8 cellular contexts compared by ENCODE assay signal in the genomic region with DNA sequence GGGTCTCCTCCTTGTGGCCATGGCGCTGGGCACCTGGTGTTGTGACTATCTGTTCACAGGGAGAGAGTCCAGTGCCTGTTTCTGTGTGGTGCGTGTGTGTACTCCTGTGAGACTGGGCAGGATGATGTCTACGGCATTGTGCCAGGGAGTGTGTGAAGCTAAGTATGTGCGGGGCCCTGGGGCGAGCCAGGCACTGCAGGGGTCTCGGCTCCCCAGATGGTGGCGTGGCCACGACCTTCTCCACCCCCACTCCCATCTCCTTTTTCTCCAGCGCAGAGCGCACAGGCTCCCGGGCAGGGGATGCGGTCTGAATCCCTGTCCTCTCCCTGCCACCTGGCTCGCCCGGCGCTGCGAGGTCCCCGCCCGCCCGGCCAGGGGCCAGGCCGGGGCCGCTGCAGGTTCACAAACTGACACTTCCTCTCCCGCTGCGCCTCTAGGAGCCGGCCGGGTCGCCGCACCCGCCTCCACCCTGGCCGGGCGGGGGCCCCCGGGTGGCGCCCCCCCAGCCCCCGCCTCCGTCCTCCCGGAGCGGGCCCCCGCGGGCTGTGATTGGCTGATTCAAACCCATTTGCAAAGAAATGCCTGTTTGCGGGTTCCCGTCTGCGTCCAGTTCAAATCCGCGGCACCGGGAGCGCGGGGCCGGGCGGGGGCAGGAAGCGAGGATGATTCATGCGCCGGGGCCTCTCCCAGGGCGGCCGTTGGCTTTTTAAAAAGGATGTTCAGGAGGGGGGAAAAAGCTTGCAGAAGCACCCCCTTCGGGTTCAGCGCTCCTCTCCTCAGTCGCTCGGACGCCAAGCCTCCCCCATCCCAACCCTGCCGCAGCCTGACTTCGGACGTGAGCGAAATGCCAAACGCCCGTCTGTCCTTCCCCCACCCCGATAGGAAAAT. TPM values are rescaled to one million over a fixed set of nuclear protein-coding genes. Genes with fewer than 3 reads are reported as not detected.
DNase-seq lines count a peak whose midpoint lies in the region; ATAC-seq and TF ChIP-seq lines count a peak whose summit lies in the region.

No MANE protein-coding gene starts in this region.

- peak; percentile 13; the same call in 1 of the 2 replicates for TF ChIP-seq CTCF in AG04450 (IDR thresholded peaks at IDR 0.05; ENCODE audit: low read depth, low read length)

- ATAC-seq in GM18868 (IDR thresholded peaks at IDR 0.05; ENCODE audit: unreplicated experiment) = peak; percentile 57
- ATAC-seq in HG03103 (IDR thresholded peaks at IDR 0.05; ENCODE audit: low read depth, unreplicated experiment) = peak; percentile 48
- ATAC-seq in activated CD4-positive, CD25-positive, alpha-beta regulatory T cell treated with anti-CD3 and anti-CD28 coated beads, Interleukin-2, amount 50 U/mL, for 24 hours = peak; percentile 43 to 51

- peak overlapping the region; percentile 76 for H3K4me3 ChIP-seq in AG04450 (ENCODE audit: low read depth, low read length)

- H3K9me3 ChIP-seq in AG04450 (ENCODE audit: control insufficient read depth, insufficient read depth, low read length) = no peaks in the 10 kb centered on the region; the same call in 1 of the 2 replicates

- POLR2A ChIA-PET in AG04450 (lab: Yijun Ruan, JAX) = interaction anchor here (1.5 to 1.9 kb wide), 2 partner anchors 8 to 10 kb away, joined by 3 to 6 read pairs; no protein-coding TSS in a partner anchor

- H3K27me3 ChIP-seq in AG04450 (ENCODE audit: control insufficient read depth, insufficient read depth, low read length) = no peaks in the 10 kb centered on the region
- no peaks in the 10 kb centered on the region for H3K27me3 ChIP-seq in layer of hippocampus (ENCODE audit: control insufficient read depth, insufficient read depth, low read length)

- H3K27ac ChIP-seq in AG04450 (ENCODE audit: low read depth, low read length) (peak overlapping the region; percentile 68), layer of hippocampus (ENCODE audit: low read depth, low read length) (peak overlapping the region; percentile 86)

- DNase-seq in AG04450 (ENCODE audit: low read depth, low spot score) (no peak), NCI-H226 (peak; percentile 86), cerebellum (ENCODE audit: low spot score) (peak; percentile 93)
- peak; percentile 50 to 92 (median 66) for DNase-seq in stimulated activated CD4-positive, alpha-beta T cell treated with anti-CD3 and anti-CD28 coated beads, Interleukin-1b, Interleukin-23, amount 100 ng/mL, for 24 hours (ENCODE audit: low read depth in 4 of 4, low spot score in 1 of 4)

- CTCF ChIA-PET in AG04450 (lab: Charles Lee) = no interaction called here

RNA-seq across cellular contexts. Expression of a gene that starts 0.8 kb away (rescaled TPM):
- polyA plus RNA-seq in AG04450 (2011; rRNA removed) = 20.4 and 30.5 TPM in 2 replicates
- polyA minus RNA-seq in AG04450 (2011; rRNA and poly(A)+ RNA removed) = 37.0 and 56.0 TPM in 2 replicates
- 20.5 TPM for total RNA-seq in cerebellum

RNA-seq across cellular contexts. Expression of a gene that starts 33.5 kb away (rescaled TPM):
- 43.2 and 57.6 TPM in 2 replicates for polyA plus RNA-seq in AG04450 (2011; rRNA removed)
- polyA minus RNA-seq in AG04450 (2011; rRNA and poly(A)+ RNA removed) = 18.3 and 28.8 TPM in 2 replicates
- total RNA-seq in cerebellum = 25.8 TPM

RNA-seq across cellular contexts. Expression of a gene that starts 50.4 kb away (rescaled TPM):
- 3.7 and 4.0 TPM in 2 replicates for polyA plus RNA-seq in AG04450 (2011; rRNA removed)
- 5.7 and 7.6 TPM in 2 replicates for polyA minus RNA-seq in AG04450 (2011; rRNA and poly(A)+ RNA removed)
- total RNA-seq in cerebellum = 3.6 TPM
